Comparison of ENCODE assay signal across 19 cellular contexts in the genomic region with DNA sequence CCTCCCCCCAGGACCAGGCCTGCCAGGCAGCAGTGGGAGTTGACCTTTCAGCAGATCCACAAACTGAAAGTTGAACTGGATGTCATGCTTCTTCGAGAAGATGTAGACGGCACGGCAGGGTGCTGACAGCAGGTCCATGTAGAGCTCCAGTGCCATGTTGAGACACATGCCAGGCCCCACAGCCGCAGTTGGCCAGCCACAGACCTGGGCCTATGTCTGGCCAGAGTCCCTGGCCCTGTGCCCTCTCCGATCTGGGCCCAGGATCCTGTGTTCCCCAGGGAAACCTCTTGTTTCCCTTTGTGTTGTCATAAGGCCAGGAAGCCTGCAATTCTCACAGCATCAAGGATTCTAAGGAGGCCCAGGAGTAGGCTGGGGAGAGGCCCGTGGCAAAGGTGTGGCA. TPM values are rescaled to one million over a fixed set of nuclear protein-coding genes. Genes with fewer than 3 reads are reported as not detected.
DNase-seq lines count a peak whose midpoint lies in the region; ATAC-seq and TF ChIP-seq lines count a peak whose summit lies in the region.
"Had no signal": no experiment of that assay in that cellular context is flagged by ENCODE, and none has a peak within 500 bp of the region (broad histone marks: within the 10 kb centered on the region; RNA-seq: fewer than 3 reads in every experiment).

Gene GSTT4 (minus strand): TSS at position 253 of the 400 bp plus-strand sequence. CDS start 97 bp downstream, at position 156.

- no peak within 1 kb of the TSS for H2AFZ ChIP-seq in Karpas-422 (ENCODE audit: low read length)

- H3K4me3 ChIP-seq in Karpas-422 (ENCODE audit: low read length) (no peak within 1 kb of the TSS), coronary artery (peak within 1 kb of the TSS; percentile 5), stomach smooth muscle (ENCODE audit: low read length in 2 of 2) (peak within 1 kb of the TSS in 1 of 2 donors; percentile 15)
- H3K4me3 ChIP-seq: adrenal gland, dorsolateral prefrontal cortex, prostate gland had no signal

- H3K9me3 ChIP-seq in Karpas-422 (ENCODE audit: low read length) (no peaks in the 10 kb centered on the region), stomach smooth muscle (ENCODE audit: control insufficient read depth in 2 of 2, low read length in 2 of 2) (no peaks in the 10 kb centered on the region)
- H3K9me3 ChIP-seq: adrenal gland, prostate gland had no signal

- no peaks in the 10 kb centered on the region for H3K79me2 ChIP-seq in Karpas-422 (ENCODE audit: low read length)

- H3K4me2 ChIP-seq in Karpas-422 (ENCODE audit: low read depth, low read length, poor library complexity, severe bottlenecking) = no peak within 1 kb of the TSS

- ATAC-seq in left lobe of liver (peak; percentile 40), GM18873 (IDR thresholded peaks at IDR 0.05; ENCODE audit: low FRiP score, unreplicated experiment) (no peak), HG03378 (IDR thresholded peaks at IDR 0.05; ENCODE audit: unreplicated experiment) (no peak)
- ATAC-seq: activated T-cell treated with anti-CD3 and anti-CD28 coated beads, Interleukin-2, amount 50 U/mL, for 4 hours had no signal

- H3K9me2 ChIP-seq in Karpas-422 (replicated peaks; ENCODE audit: insufficient read depth, low read length) = no peaks in the 10 kb centered on the region

- intact Hi-C loops in activated T-helper 1 cell treated with anti-CD3 and anti-CD28 coated beads, Interleukin-12 subunit alpha, Interleukin-12 subunit beta, Interleukin-2, Interleukin-4 antibody, amounts not matched to agents 30 ng/mL and 10 ng/mL and 1 ng/mL, durations not matched to agents 14 hours and 24 hours and 36 hours (cut with micrococcal nuclease) = no loop called here

- no peak within 1 kb of the TSS for H3K27ac Mint-ChIP-seq in activated T-helper 1 cell treated with anti-CD3 and anti-CD28 coated beads, Interleukin-12 subunit alpha, Interleukin-12 subunit beta, Interleukin-2, Interleukin-4 antibody, amounts not matched to agents 30 ng/mL and 10 ng/mL and 1 ng/mL, durations not matched to agents 14 hours and 24 hours and 36 hours
- H3K27ac Mint-ChIP-seq: CD4-positive, alpha-beta T cell had no signal

- H3K27me3 ChIP-seq in Karpas-422 (ENCODE audit: low read length) (no peaks in the 10 kb centered on the region; the same call in 1 of the 2 replicates), stomach smooth muscle (ENCODE audit: control insufficient read depth in 1 of 2, insufficient read depth in 2 of 2, low read length in 2 of 2) (peaks cover 0 to 2% of the 10 kb centered on the region in 2 donors)
- H3K27me3 ChIP-seq: adrenal gland, dorsolateral prefrontal cortex had no signal

- no peaks in the 10 kb centered on the region for H3K9me3 Mint-ChIP-seq in activated T-helper 1 cell treated with anti-CD3 and anti-CD28 coated beads, Interleukin-12 subunit alpha, Interleukin-12 subunit beta, Interleukin-2, Interleukin-4 antibody, amounts not matched to agents 30 ng/mL and 10 ng/mL and 1 ng/mL, durations not matched to agents 14 hours and 24 hours and 36 hours
- H3K9me3 Mint-ChIP-seq: activated T-cell treated with anti-CD3 and anti-CD28 coated beads, Interleukin-2, amount 50 U/mL, for 4 hours; CD4-positive, alpha-beta T cell had no signal

- H4K20me1 ChIP-seq in Karpas-422 (ENCODE audit: insufficient read depth, low read depth, low read length) = no peaks in the 10 kb centered on the region

- no peak for TF ChIP-seq CTCF in coronary artery (IDR thresholded peaks at IDR 0.05)

- no peaks in the 10 kb centered on the region for H3K36me3 Mint-ChIP-seq in activated T-helper 1 cell treated with anti-CD3 and anti-CD28 coated beads, Interleukin-12 subunit alpha, Interleukin-12 subunit beta, Interleukin-2, Interleukin-4 antibody, amounts not matched to agents 30 ng/mL and 10 ng/mL and 1 ng/mL, durations not matched to agents 14 hours and 24 hours and 36 hours (ENCODE audit: low read depth)

- H3K36me3 ChIP-seq in Karpas-422 (ENCODE audit: insufficient read depth, low read length) = no peaks in the 10 kb centered on the region
- H3K36me3 ChIP-seq in stomach smooth muscle (ENCODE audit: control insufficient read depth in 2 of 2, insufficient read depth in 2 of 2, low read length in 2 of 2) = no peaks in the 10 kb centered on the region
- H3K36me3 ChIP-seq: adrenal gland, prostate gland had no signal

- no peak within 1 kb of the TSS for H3K27ac ChIP-seq in Karpas-422 (ENCODE audit: low read length)
- peak within 1 kb of the TSS; percentile 26 to 68 for H3K27ac ChIP-seq in coronary artery
- peak within 1 kb of the TSS; percentile 71 for H3K27ac ChIP-seq in stomach smooth muscle (ENCODE audit: low read length)
- H3K27ac ChIP-seq: adrenal gland, prostate gland had no signal

- peaks cover 4% of the 10 kb centered on the region for H3K4me1 Mint-ChIP-seq in activated T-helper 1 cell treated with anti-CD3 and anti-CD28 coated beads, Interleukin-12 subunit alpha, Interleukin-12 subunit beta, Interleukin-2, Interleukin-4 antibody, amounts not matched to agents 30 ng/mL and 10 ng/mL and 1 ng/mL, durations not matched to agents 14 hours and 24 hours and 36 hours (ENCODE audit: low read depth)

- peaks cover 5% of the 10 kb centered on the region for H3K27me3 Mint-ChIP-seq in activated T-helper 1 cell treated with anti-CD3 and anti-CD28 coated beads, Interleukin-12 subunit alpha, Interleukin-12 subunit beta, Interleukin-2, Interleukin-4 antibody, amounts not matched to agents 30 ng/mL and 10 ng/mL and 1 ng/mL, durations not matched to agents 14 hours and 24 hours and 36 hours (ENCODE audit: insufficient read depth)

- no peak within 1 kb of the TSS for H3K9ac ChIP-seq in Karpas-422 (ENCODE audit: low read length)
- peak within 1 kb of the TSS; percentile 17 to 60 for H3K9ac ChIP-seq in stomach smooth muscle (ENCODE audit: low read length in 2 of 2)

- no peak within 1 kb of the TSS for H3K4me3 Mint-ChIP-seq in activated T-helper 1 cell treated with anti-CD3 and anti-CD28 coated beads, Interleukin-12 subunit alpha, Interleukin-12 subunit beta, Interleukin-2, Interleukin-4 antibody, amounts not matched to agents 30 ng/mL and 10 ng/mL and 1 ng/mL, durations not matched to agents 14 hours and 24 hours and 36 hours
- H3K4me3 Mint-ChIP-seq: activated T-cell treated with anti-CD3 and anti-CD28 coated beads, Interleukin-2, amount 50 U/mL, for 4 hours; CD4-positive, alpha-beta T cell had no signal

- DNase-seq in Karpas-422 (peak; percentile 37), coronary artery (ENCODE audit: low spot score) (peak; percentile 82), left lobe of liver (ENCODE audit: low spot score) (no peak)
- no peak for DNase-seq in activated T-helper 1 cell treated with anti-CD3 and anti-CD28 coated beads, Interleukin-12 subunit alpha, Interleukin-12 subunit beta, Interleukin-2, Interleukin-4 antibody, amounts not matched to agents 30 ng/mL and 10 ng/mL and 1 ng/mL, durations not matched to agents 14 hours and 24 hours and 36 hours (ENCODE audit: low spot score)
- DNase-seq: activated CD4-positive, alpha-beta T cell treated with anti-CD3 and anti-CD28 coated beads for 4 hours; activated T-cell treated with anti-CD3 and anti-CD28 coated beads, Interleukin-2, amount 50 U/mL, for 4 hours; adrenal gland; CD4-positive, alpha-beta T cell; NCI-H187; NCI-H526 treated with DMSO at 0.1 percent for 48 hours; stimulated activated CD4-positive, alpha-beta T cell treated with anti-CD3 and anti-CD28 coated beads, Interleukin-2, amount 100 ng/mL, for 48 hours had no signal

- H3K4me1 ChIP-seq in Karpas-422 (ENCODE audit: low read length) (no peaks in the 10 kb centered on the region), stomach smooth muscle (ENCODE audit: control insufficient read depth, insufficient read depth, low read length) (peaks cover 11% of the 10 kb centered on the region)
- H3K4me1 ChIP-seq: adrenal gland, prostate gland had no signal

RNA-seq across cellular contexts. Expression of gene GSTT4, which starts in this region (rescaled TPM):
- not detected in 2 replicates for total RNA-seq in Karpas-422 (2014; rRNA removed; shearing (Covaris generic); ENCODE audit: low replicate concordance)
- not detected for total RNA-seq in left lobe of liver
- not detected in 2 replicates for total RNA-seq in activated T-helper 1 cell treated with anti-CD3 and anti-CD28 coated beads, Interleukin-12 subunit alpha, Interleukin-12 subunit beta, Interleukin-2, Interleukin-4 antibody, amounts not matched to agents 30 ng/mL and 10 ng/mL and 1 ng/mL, durations not matched to agents 14 hours and 24 hours and 36 hours
- total RNA-seq: activated T-cell treated with anti-CD3 and anti-CD28 coated beads, Interleukin-2, amount 50 U/mL, for 4 hours; adrenal gland; CD4-positive, alpha-beta T cell; fibroblast of villous mesenchyme; LHCN-M2; T-helper 2 cell treated with Interferon-gamma antibody and Interleukin-4, amounts not matched to agents 100 ng/mL and 5 ng/mL, for 36 hours had no signal

Comparison
In these comparisons a context has a peak if more than half of its experiments do, and no peak if none do; other contexts are left out.
1. Peak in DNase-seq in Karpas-422; RNA of the gene not detected or under 1 TPM.
2. Peak in ATAC-seq in left lobe of liver; RNA of the gene not detected or under 1 TPM.